Comparison of ENCODE assay signal across 8 cellular contexts in genomic region chr12:25051583-25052190, GRCh38.
DNase-seq lines count a peak whose midpoint lies in the region; ATAC-seq and TF ChIP-seq lines count a peak whose summit lies in the region.

No MANE protein-coding gene starts in this region.

- peak overlapping the region; percentile 55 for H3K4me3 ChIP-seq in coronary artery

- peak; percentile 59 for ATAC-seq in GM19023 (IDR thresholded peaks at IDR 0.05; ENCODE audit: unreplicated experiment)
- ATAC-seq in HG03060 (IDR thresholded peaks at IDR 0.05; ENCODE audit: low read depth, unreplicated experiment) = peak; percentile 49
- peak; percentile 78 for ATAC-seq in T-helper 17 cell

- H3K4me3 Mint-ChIP-seq in T-helper 17 cell (peak overlapping the region; percentile 98), glutamatergic neuron (ENCODE audit: unreplicated experiment) (no peak overlapping the region)

- no peak for TF ChIP-seq CTCF in coronary artery (IDR thresholded peaks at IDR 0.05)
- no peak for TF ChIP-seq CTCF in glutamatergic neuron (IDR thresholded peaks at IDR 0.05; ENCODE audit: partially characterized antibody, unreplicated experiment)

- DNase-seq in T-helper 17 cell (peak; percentile 10 to 16 (median 13)), coronary artery (ENCODE audit: low spot score) (no peak), glutamatergic neuron (no peak), NCI-H82 treated with DMSO at 0.1 percent for 48 hours (lab: John Stamatoyannopoulos, UW; ENCODE audit: unreplicated experiment) (no peak), putamen (ENCODE audit: low spot score) (no peak)
- peak; percentile 65 for DNase-seq in stimulated activated CD4-positive, alpha-beta T cell treated with anti-CD3 and anti-CD28 coated beads, Interleukin-4, amount 100 ng/mL, for 24 hours

- H3K9me3 ChIP-seq in T-helper 17 cell (ENCODE audit: control insufficient read depth, low read length, poor library complexity, severe bottlenecking) = no peaks in the 10 kb centered on the region

- H3K4me1 Mint-ChIP-seq in T-helper 17 cell (peaks cover 41% of the 10 kb centered on the region), glutamatergic neuron (ENCODE audit: low read depth, unreplicated experiment) (no peaks in the 10 kb centered on the region)

- no peaks in the 10 kb centered on the region for H3K36me3 Mint-ChIP-seq in T-helper 17 cell (ENCODE audit: low read depth)
- H3K36me3 Mint-ChIP-seq in glutamatergic neuron (ENCODE audit: unreplicated experiment) = peaks cover 5% of the 10 kb centered on the region

- H3K9me3 Mint-ChIP-seq in glutamatergic neuron (ENCODE audit: unreplicated experiment) = peaks cover 2% of the 10 kb centered on the region

- H3K27me3 Mint-ChIP-seq in T-helper 17 cell = no peaks in the 10 kb centered on the region
- no peaks in the 10 kb centered on the region for H3K27me3 Mint-ChIP-seq in glutamatergic neuron (ENCODE audit: unreplicated experiment)

- H3K27ac ChIP-seq in coronary artery = peak overlapping the region in 1 of 2 donors; percentile 21

- H3K27ac Mint-ChIP-seq in T-helper 17 cell (peak overlapping the region; percentile 97), glutamatergic neuron (ENCODE audit: unreplicated experiment) (no peak overlapping the region)

Comparison
In these comparisons a context has a peak if more than half of its experiments do, and no peak if none do; other contexts are left out.
1. DNase-seq: peak in T-helper 17 cell (3 of 3) and stimulated activated CD4-positive, alpha-beta T cell treated with anti-CD3 and anti-CD28 coated beads, Interleukin-4, amount 100 ng/mL, for 24 hours (single experiment); none in coronary artery (single experiment), glutamatergic neuron (single experiment), NCI-H82 treated with DMSO at 0.1 percent for 48 hours (single experiment) and putamen (single experiment).
2. Peak in every context shown above with its lines, with median percentiles within 50 percentile points of each other: ATAC-seq.